In the genomic region with DNA sequence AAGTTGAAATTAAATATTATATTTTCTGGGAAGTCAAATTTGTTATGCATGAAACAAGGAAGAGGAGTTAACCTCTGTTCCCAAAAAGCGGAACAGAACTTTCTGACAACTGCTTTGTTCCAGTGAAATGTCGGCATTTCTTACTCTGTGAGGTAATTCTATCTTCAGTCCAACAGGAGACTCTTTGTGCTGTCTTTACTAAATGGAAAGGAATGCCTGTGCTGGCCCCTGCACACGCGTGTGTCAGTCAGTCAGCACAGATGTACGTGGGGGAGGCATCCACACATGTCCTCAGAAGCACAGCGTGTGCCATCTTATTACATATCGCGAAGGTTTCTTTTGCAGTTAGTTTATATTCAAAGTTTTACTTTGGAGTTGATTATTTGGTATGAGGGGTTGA, we compare ENCODE assay signal across 1 cellular context.
TF ChIP-seq lines count a peak whose summit lies in the region.

No MANE protein-coding gene starts in this region.

TF ChIP-seq in HepG2, 621 proteins besides CTCF, POLR2A, EP300 and RAD21 (continues in another document):
- peak; percentile 57 for TF ChIP-seq FOSL2 (CRISPR knock-in tag; IDR thresholded peaks at IDR 0.05)
- no peak for TF ChIP-seq DMAP1 (CRISPR knock-in tag; IDR thresholded peaks at IDR 0.05)
- no peak for TF ChIP-seq TCF12 (IDR thresholded peaks at IDR 0.05)
- no peak for TF ChIP-seq TCF12 (CRISPR knock-in tag; IDR thresholded peaks at IDR 0.05)
- TF ChIP-seq PAWR (CRISPR knock-in tag; IDR thresholded peaks at IDR 0.05; ENCODE audit: borderline replicate concordance) = no peak
- no peak for TF ChIP-seq TEAD2 (CRISPR knock-in tag; IDR thresholded peaks at IDR 0.05)
- no peak for TF ChIP-seq ZNF468 (CRISPR knock-in tag; IDR thresholded peaks at IDR 0.05)
- no peak for TF ChIP-seq RBFOX2 (IDR thresholded peaks at IDR 0.05; ENCODE audit: low read depth, low read length)
- no peak for TF ChIP-seq ZNF441 (CRISPR knock-in tag; IDR thresholded peaks at IDR 0.05; ENCODE audit: borderline replicate concordance)
- TF ChIP-seq KMT2A (CRISPR knock-in tag; IDR thresholded peaks at IDR 0.05) = 0 out of 2 replicates have a peak, but pooled peaks have one; percentile 24
- no peak for TF ChIP-seq SMAD9 (CRISPR knock-in tag; IDR thresholded peaks at IDR 0.05)
- TF ChIP-seq, protein P1, sequence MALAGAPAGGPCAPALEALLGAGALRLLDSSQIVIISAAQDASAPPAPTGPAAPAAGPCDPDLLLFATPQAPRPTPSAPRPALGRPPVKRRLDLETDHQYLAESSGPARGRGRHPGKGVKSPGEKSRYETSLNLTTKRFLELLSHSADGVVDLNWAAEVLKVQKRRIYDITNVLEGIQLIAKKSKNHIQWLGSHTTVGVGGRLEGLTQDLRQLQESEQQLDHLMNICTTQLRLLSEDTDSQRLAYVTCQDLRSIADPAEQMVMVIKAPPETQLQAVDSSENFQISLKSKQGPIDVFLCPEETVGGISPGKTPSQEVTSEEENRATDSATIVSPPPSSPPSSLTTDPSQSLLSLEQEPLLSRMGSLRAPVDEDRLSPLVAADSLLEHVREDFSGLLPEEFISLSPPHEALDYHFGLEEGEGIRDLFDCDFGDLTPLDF (CRISPR knock-in tag; IDR thresholded peaks at IDR 0.05) = no peak
- no peak for TF ChIP-seq MBD4 (IDR thresholded peaks at IDR 0.05; ENCODE audit: borderline replicate concordance, low read length)
- TF ChIP-seq, protein P2, sequence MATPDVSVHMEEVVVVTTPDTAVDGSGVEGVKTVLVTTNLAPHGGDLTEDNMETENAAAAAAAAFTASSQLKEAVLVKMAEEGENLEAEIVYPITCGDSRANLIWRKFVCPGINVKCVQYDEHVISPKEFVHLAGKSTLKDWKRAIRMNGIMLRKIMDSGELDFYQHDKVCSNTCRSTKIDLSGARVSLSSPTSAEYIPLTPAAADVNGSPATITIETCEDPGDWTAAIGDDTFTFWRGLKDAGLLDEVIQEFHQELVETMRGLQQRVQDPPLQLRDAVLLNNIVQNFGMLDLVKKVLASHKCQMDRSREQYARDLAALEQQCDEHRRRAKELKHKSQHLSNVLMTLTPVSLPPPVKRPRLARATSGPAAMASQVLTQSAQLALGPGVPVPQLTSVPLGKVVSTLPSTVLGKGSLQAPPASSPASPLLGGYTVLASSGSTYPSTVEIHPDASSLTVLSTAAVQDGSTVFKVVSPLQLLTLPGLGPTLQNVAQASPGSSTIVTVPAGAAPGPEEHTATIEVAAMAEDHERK (CRISPR knock-in tag; IDR thresholded peaks at IDR 0.05; ENCODE audit: low read depth) = no peak
- TF ChIP-seq ELF1 (CRISPR knock-in tag; IDR thresholded peaks at IDR 0.05) = no peak
- TF ChIP-seq HDAC2 (CRISPR knock-in tag; IDR thresholded peaks at IDR 0.05) = peak; percentile 37; the same call in 1 of the 2 replicates
- TF ChIP-seq ZNF776 (CRISPR knock-in tag; IDR thresholded peaks at IDR 0.05) = no peak
- TF ChIP-seq, protein P3, sequence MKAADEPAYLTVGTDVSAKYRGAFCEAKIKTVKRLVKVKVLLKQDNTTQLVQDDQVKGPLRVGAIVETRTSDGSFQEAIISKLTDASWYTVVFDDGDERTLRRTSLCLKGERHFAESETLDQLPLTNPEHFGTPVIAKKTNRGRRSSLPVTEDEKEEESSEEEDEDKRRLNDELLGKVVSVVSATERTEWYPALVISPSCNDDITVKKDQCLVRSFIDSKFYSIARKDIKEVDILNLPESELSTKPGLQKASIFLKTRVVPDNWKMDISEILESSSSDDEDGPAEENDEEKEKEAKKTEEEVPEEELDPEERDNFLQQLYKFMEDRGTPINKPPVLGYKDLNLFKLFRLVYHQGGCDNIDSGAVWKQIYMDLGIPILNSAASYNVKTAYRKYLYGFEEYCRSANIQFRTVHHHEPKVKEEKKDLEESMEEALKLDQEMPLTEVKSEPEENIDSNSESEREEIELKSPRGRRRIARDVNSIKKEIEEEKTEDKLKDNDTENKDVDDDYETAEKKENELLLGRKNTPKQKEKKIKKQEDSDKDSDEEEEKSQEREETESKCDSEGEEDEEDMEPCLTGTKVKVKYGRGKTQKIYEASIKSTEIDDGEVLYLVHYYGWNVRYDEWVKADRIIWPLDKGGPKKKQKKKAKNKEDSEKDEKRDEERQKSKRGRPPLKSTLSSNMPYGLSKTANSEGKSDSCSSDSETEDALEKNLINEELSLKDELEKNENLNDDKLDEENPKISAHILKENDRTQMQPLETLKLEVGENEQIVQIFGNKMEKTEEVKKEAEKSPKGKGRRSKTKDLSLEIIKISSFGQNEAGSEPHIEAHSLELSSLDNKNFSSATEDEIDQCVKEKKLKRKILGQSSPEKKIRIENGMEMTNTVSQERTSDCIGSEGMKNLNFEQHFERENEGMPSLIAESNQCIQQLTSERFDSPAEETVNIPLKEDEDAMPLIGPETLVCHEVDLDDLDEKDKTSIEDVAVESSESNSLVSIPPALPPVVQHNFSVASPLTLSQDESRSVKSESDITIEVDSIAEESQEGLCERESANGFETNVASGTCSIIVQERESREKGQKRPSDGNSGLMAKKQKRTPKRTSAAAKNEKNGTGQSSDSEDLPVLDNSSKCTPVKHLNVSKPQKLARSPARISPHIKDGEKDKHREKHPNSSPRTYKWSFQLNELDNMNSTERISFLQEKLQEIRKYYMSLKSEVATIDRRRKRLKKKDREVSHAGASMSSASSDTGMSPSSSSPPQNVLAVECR (CRISPR knock-in tag; IDR thresholded peaks at IDR 0.05; ENCODE audit: borderline replicate concordance) = peak; percentile 24; the same call in 1 of the 2 replicates
- TF ChIP-seq TRIM24 (CRISPR knock-in tag; IDR thresholded peaks at IDR 0.05) = no peak
- TF ChIP-seq GATA4 (IDR thresholded peaks at IDR 0.05; ENCODE audit: borderline replicate concordance, low read depth) = no peak
- no peak for TF ChIP-seq TBX3 (IDR thresholded peaks at IDR 0.05; ENCODE audit: borderline replicate concordance)
- TF ChIP-seq, protein P4, sequence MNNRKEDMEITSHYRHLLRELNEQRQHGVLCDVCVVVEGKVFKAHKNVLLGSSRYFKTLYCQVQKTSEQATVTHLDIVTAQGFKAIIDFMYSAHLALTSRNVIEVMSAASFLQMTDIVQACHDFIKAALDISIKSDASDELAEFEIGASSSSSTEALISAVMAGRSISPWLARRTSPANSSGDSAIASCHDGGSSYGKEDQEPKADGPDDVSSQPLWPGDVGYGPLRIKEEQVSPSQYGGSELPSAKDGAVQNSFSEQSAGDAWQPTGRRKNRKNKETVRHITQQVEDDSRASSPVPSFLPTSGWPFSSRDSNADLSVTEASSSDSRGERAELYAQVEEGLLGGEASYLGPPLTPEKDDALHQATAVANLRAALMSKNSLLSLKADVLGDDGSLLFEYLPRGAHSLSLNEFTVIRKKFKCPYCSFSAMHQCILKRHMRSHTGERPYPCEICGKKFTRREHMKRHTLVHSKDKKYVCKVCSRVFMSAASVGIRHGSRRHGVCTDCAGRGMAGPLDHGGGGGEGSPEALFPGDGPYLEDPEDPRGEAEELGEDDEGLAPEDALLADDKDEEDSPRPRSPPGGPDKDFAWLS (CRISPR knock-in tag; IDR thresholded peaks at IDR 0.05; ENCODE audit: borderline replicate concordance) = no peak
- no peak for TF ChIP-seq HCFC1 (IDR thresholded peaks at IDR 0.05; ENCODE audit: low read depth, low read length)
- TF ChIP-seq, protein P5, sequence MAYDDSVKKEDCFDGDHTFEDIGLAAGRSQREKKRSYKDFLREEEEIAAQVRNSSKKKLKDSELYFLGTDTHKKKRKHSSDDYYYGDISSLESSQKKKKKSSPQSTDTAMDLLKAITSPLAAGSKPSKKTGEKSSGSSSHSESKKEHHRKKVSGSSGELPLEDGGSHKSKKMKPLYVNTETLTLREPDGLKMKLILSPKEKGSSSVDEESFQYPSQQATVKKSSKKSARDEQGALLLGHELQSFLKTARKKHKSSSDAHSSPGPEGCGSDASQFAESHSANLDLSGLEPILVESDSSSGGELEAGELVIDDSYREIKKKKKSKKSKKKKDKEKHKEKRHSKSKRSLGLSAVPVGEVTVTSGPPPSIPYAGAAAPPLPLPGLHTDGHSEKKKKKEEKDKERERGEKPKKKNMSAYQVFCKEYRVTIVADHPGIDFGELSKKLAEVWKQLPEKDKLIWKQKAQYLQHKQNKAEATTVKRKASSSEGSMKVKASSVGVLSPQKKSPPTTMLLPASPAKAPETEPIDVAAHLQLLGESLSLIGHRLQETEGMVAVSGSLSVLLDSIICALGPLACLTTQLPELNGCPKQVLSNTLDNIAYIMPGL (CRISPR knock-in tag; IDR thresholded peaks at IDR 0.05; ENCODE audit: borderline replicate concordance in 1 of 2, low read depth in 1 of 2) = no peak
- TF ChIP-seq, protein P6, sequence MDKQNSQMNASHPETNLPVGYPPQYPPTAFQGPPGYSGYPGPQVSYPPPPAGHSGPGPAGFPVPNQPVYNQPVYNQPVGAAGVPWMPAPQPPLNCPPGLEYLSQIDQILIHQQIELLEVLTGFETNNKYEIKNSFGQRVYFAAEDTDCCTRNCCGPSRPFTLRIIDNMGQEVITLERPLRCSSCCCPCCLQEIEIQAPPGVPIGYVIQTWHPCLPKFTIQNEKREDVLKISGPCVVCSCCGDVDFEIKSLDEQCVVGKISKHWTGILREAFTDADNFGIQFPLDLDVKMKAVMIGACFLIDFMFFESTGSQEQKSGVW (CRISPR knock-in tag; IDR thresholded peaks at IDR 0.05; ENCODE audit: borderline replicate concordance) = no peak
- no peak for TF ChIP-seq TBX2 (CRISPR knock-in tag; IDR thresholded peaks at IDR 0.05; ENCODE audit: borderline replicate concordance)
- 0 out of 2 replicates have a peak, but pooled peaks have one; percentile 15 for TF ChIP-seq RARA (CRISPR knock-in tag; IDR thresholded peaks at IDR 0.05)
- no peak for TF ChIP-seq ZNF44 (CRISPR knock-in tag; IDR thresholded peaks at IDR 0.05)
- no peak for TF ChIP-seq ZNF263 (CRISPR knock-in tag; IDR thresholded peaks at IDR 0.05)
- 0 out of 2 replicates have a peak, but pooled peaks have one; percentile 45 for TF ChIP-seq IRF2 (CRISPR knock-in tag; IDR thresholded peaks at IDR 0.05)
- no peak for TF ChIP-seq ZNF256 (CRISPR knock-in tag; conservative IDR thresholded peaks at IDR 0.05)
- no peak for TF ChIP-seq MEIS2 (CRISPR knock-in tag; IDR thresholded peaks at IDR 0.05)
- no peak for TF ChIP-seq NR2F2 (IDR thresholded peaks at IDR 0.05; ENCODE audit: borderline replicate concordance, low read depth)
- TF ChIP-seq, protein P7, sequence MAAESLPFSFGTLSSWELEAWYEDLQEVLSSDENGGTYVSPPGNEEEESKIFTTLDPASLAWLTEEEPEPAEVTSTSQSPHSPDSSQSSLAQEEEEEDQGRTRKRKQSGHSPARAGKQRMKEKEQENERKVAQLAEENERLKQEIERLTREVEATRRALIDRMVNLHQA (CRISPR knock-in tag; IDR thresholded peaks at IDR 0.05) = no peak
- TF ChIP-seq ONECUT2 (CRISPR knock-in tag; IDR thresholded peaks at IDR 0.05) = no peak
- TF ChIP-seq, protein P8, sequence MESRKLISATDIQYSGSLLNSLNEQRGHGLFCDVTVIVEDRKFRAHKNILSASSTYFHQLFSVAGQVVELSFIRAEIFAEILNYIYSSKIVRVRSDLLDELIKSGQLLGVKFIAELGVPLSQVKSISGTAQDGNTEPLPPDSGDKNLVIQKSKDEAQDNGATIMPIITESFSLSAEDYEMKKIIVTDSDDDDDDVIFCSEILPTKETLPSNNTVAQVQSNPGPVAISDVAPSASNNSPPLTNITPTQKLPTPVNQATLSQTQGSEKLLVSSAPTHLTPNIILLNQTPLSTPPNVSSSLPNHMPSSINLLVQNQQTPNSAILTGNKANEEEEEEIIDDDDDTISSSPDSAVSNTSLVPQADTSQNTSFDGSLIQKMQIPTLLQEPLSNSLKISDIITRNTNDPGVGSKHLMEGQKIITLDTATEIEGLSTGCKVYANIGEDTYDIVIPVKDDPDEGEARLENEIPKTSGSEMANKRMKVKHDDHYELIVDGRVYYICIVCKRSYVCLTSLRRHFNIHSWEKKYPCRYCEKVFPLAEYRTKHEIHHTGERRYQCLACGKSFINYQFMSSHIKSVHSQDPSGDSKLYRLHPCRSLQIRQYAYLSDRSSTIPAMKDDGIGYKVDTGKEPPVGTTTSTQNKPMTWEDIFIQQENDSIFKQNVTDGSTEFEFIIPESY (CRISPR knock-in tag; IDR thresholded peaks at IDR 0.05) = peak; percentile 39; the same call in 1 of the 2 replicates
- no peak for TF ChIP-seq ZNF577 (CRISPR knock-in tag; IDR thresholded peaks at IDR 0.05; ENCODE audit: borderline replicate concordance, low read depth)
- no peak for TF ChIP-seq SMAD1 (CRISPR knock-in tag; IDR thresholded peaks at IDR 0.05; ENCODE audit: borderline replicate concordance, low read depth)
- TF ChIP-seq, protein P9, sequence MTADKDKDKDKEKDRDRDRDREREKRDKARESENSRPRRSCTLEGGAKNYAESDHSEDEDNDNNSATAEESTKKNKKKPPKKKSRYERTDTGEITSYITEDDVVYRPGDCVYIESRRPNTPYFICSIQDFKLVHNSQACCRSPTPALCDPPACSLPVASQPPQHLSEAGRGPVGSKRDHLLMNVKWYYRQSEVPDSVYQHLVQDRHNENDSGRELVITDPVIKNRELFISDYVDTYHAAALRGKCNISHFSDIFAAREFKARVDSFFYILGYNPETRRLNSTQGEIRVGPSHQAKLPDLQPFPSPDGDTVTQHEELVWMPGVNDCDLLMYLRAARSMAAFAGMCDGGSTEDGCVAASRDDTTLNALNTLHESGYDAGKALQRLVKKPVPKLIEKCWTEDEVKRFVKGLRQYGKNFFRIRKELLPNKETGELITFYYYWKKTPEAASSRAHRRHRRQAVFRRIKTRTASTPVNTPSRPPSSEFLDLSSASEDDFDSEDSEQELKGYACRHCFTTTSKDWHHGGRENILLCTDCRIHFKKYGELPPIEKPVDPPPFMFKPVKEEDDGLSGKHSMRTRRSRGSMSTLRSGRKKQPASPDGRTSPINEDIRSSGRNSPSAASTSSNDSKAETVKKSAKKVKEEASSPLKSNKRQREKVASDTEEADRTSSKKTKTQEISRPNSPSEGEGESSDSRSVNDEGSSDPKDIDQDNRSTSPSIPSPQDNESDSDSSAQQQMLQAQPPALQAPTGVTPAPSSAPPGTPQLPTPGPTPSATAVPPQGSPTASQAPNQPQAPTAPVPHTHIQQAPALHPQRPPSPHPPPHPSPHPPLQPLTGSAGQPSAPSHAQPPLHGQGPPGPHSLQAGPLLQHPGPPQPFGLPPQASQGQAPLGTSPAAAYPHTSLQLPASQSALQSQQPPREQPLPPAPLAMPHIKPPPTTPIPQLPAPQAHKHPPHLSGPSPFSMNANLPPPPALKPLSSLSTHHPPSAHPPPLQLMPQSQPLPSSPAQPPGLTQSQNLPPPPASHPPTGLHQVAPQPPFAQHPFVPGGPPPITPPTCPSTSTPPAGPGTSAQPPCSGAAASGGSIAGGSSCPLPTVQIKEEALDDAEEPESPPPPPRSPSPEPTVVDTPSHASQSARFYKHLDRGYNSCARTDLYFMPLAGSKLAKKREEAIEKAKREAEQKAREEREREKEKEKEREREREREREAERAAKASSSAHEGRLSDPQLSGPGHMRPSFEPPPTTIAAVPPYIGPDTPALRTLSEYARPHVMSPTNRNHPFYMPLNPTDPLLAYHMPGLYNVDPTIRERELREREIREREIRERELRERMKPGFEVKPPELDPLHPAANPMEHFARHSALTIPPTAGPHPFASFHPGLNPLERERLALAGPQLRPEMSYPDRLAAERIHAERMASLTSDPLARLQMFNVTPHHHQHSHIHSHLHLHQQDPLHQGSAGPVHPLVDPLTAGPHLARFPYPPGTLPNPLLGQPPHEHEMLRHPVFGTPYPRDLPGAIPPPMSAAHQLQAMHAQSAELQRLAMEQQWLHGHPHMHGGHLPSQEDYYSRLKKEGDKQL (CRISPR knock-in tag; IDR thresholded peaks at IDR 0.05; ENCODE audit: low read depth) = no peak
- TF ChIP-seq ZBTB8A (CRISPR knock-in tag; IDR thresholded peaks at IDR 0.05; ENCODE audit: borderline replicate concordance, low read depth) = no peak
- TF ChIP-seq ADNP (CRISPR knock-in tag; IDR thresholded peaks at IDR 0.05) = no peak
- TF ChIP-seq PAF1 (CRISPR knock-in tag; IDR thresholded peaks at IDR 0.05) = no peak
